ENCODE assay signal across 1 cellular context in genomic region chr2:165203689-165204559, GRCh38.
TF ChIP-seq lines count a peak whose summit lies in the region.

SCN3A (minus strand) TSS chr2:165204050; CDS start chr2:165176394, 27,656 bp downstream.

TF ChIP-seq in HepG2, 621 proteins besides CTCF, POLR2A, EP300 and RAD21:
- no peak for TF ChIP-seq ZHX2 (IDR thresholded peaks at IDR 0.05; ENCODE audit: low read depth)
- no peak for TF ChIP-seq ZHX2 (CRISPR knock-in tag; IDR thresholded peaks at IDR 0.05; ENCODE audit: borderline replicate concordance)
- no peak for TF ChIP-seq TFDP1 (CRISPR knock-in tag; IDR thresholded peaks at IDR 0.05; ENCODE audit: borderline replicate concordance)
- TF ChIP-seq MEIS2 (CRISPR knock-in tag; IDR thresholded peaks at IDR 0.05), result no peak
- TF ChIP-seq MATR3 (CRISPR knock-in tag; IDR thresholded peaks at IDR 0.05), result no peak
- no peak for TF ChIP-seq BCL3 (CRISPR knock-in tag; IDR thresholded peaks at IDR 0.05)
- 0 out of 2 replicates have a peak, but pooled peaks have one; percentile 30 for TF ChIP-seq PPARG (CRISPR knock-in tag; conservative IDR thresholded peaks at IDR 0.05)
- TF ChIP-seq STAG1 (CRISPR knock-in tag; IDR thresholded peaks at IDR 0.05), result peak; percentile 92
- TF ChIP-seq ZNF230 (CRISPR knock-in tag; IDR thresholded peaks at IDR 0.05), result peak; percentile 100
- 0 out of 2 replicates have a peak, but pooled peaks have one; percentile 30 for TF ChIP-seq MIXL1 (CRISPR knock-in tag; IDR thresholded peaks at IDR 0.05)
- TF ChIP-seq CREB1 (IDR thresholded peaks at IDR 0.05), result no peak
- TF ChIP-seq CREB1 (CRISPR knock-in tag; IDR thresholded peaks at IDR 0.05), result peak; percentile 22; the same call in 1 of the 2 replicates
- no peak for TF ChIP-seq SALL2 (CRISPR knock-in tag; IDR thresholded peaks at IDR 0.05)
- TF ChIP-seq SP4 (CRISPR knock-in tag; IDR thresholded peaks at IDR 0.05), result no peak
- TF ChIP-seq SMC3 (IDR thresholded peaks at IDR 0.05; ENCODE audit: low read length), result peak; percentile 92
- no peak for TF ChIP-seq ZBTB1 (CRISPR knock-in tag; IDR thresholded peaks at IDR 0.05; ENCODE audit: borderline replicate concordance)
- peak; percentile 57 for TF ChIP-seq ZNF629 (CRISPR knock-in tag; conservative IDR thresholded peaks at IDR 0.05)
- peak; percentile 97 for TF ChIP-seq ZNF362 (CRISPR knock-in tag; IDR thresholded peaks at IDR 0.05; ENCODE audit: borderline replicate concordance)
- 0 out of 2 replicates have a peak, but pooled peaks have one; percentile 15 for TF ChIP-seq ZBED4 (CRISPR knock-in tag; IDR thresholded peaks at IDR 0.05; ENCODE audit: borderline replicate concordance)
- TF ChIP-seq XBP1 (CRISPR knock-in tag; IDR thresholded peaks at IDR 0.05), result no peak
- TF ChIP-seq RXRB (CRISPR knock-in tag; IDR thresholded peaks at IDR 0.05; ENCODE audit: borderline replicate concordance), result 0 out of 2 replicates have a peak, but pooled peaks have one; percentile 10
- TF ChIP-seq ASH2L (IDR thresholded peaks at IDR 0.05; ENCODE audit: insufficient read length, low read depth, low read length), result peak; percentile 23
- no peak for TF ChIP-seq CBX2 (IDR thresholded peaks at IDR 0.05; ENCODE audit: low read depth, low read length)
- no peak for TF ChIP-seq CBX2 (CRISPR knock-in tag; IDR thresholded peaks at IDR 0.05; ENCODE audit: low read depth)
- no peak for TF ChIP-seq TMF1 (CRISPR knock-in tag; IDR thresholded peaks at IDR 0.05; ENCODE audit: low read depth)
- no peak for TF ChIP-seq SAP130 (CRISPR knock-in tag; IDR thresholded peaks at IDR 0.05; ENCODE audit: low read depth)
- 0 out of 2 replicates have a peak, but pooled peaks have one; percentile 67 for TF ChIP-seq ZNF124 (CRISPR knock-in tag; IDR thresholded peaks at IDR 0.05)
